Comparison of ENCODE assay signal across 8 cellular contexts in genomic region chr21:33491373-33492102, GRCh38. TPM values are rescaled to one million over a fixed set of nuclear protein-coding genes. Genes with fewer than 3 reads are reported as not detected.
DNase-seq lines count a peak whose midpoint lies in the region; ATAC-seq and TF ChIP-seq lines count a peak whose summit lies in the region.

Gene DNAJC28 (minus strand): TSS chr21:33491716. CDS start chr21:33489393, 2,323 bp downstream.

- intact Hi-C loops in Right ventricle myocardium superior (cut with DNase I), result no loop called here

- H3K79me2 ChIP-seq in parathyroid adenoma, result no peaks in the 10 kb centered on the region

- peak within 1 kb of the TSS; percentile 85 for H3K27ac ChIP-seq in parathyroid adenoma
- H3K27ac ChIP-seq in tibial nerve, result peak within 1 kb of the TSS; percentile 72 to 88 (median 82)

- peak within 1 kb of the TSS; percentile 94 for H3K4me2 ChIP-seq in parathyroid adenoma (ENCODE audit: low read length)

- H3K27me3 ChIP-seq in parathyroid adenoma (ENCODE audit: control insufficient read depth, insufficient read depth, low read length) (no peaks in the 10 kb centered on the region), tibial nerve (no peaks in the 10 kb centered on the region)

- H3K4me1 ChIP-seq in parathyroid adenoma, result no peaks in the 10 kb centered on the region
- peaks cover 0 to 12% (median 0%) of the 10 kb centered on the region in 4 donors for H3K4me1 ChIP-seq in tibial nerve

- TF ChIP-seq EP300 in tibial nerve (IDR thresholded peaks at IDR 0.05), result peak; percentile 60 to 78

- TF ChIP-seq POLR2A in GM10847 (IDR thresholded peaks at IDR 0.05; ENCODE audit: extremely low read depth, insufficient read length) (peak; percentile 37), tibial nerve (IDR thresholded peaks at IDR 0.05) (no peak)

- H3K4me3 ChIP-seq in parathyroid adenoma (ENCODE audit: low read depth, low read length), result peak within 1 kb of the TSS; percentile 96
- H3K4me3 ChIP-seq in tibial nerve, result peak within 1 kb of the TSS; percentile 53 to 76 (median 66)

- ATAC-seq in HG02623 (IDR thresholded peaks at IDR 0.05; ENCODE audit: unreplicated experiment) (peak; percentile 95), Right ventricle myocardium superior (ENCODE audit: poor library complexity) (peak; percentile 99)

- WGBS in tibial nerve, 2 donors, result 1% methylated on average over 41 to 48 of the region's 52 CpGs

- TF ChIP-seq CTCF in parathyroid adenoma (IDR thresholded peaks at IDR 0.05) (no peak), tibial nerve (IDR thresholded peaks at IDR 0.05) (peak in 1 of 5 experiments; percentile 12)

- peak within 1 kb of the TSS; percentile 53 for H3K9ac ChIP-seq in parathyroid adenoma

- H3K36me3 ChIP-seq in parathyroid adenoma (ENCODE audit: control insufficient read depth, insufficient read depth, low read length) (no peaks in the 10 kb centered on the region), tibial nerve (no peaks in the 10 kb centered on the region)

- H2AFZ ChIP-seq in parathyroid adenoma, result peak within 1 kb of the TSS; percentile 93

- no peaks in the 10 kb centered on the region for H3K9me3 ChIP-seq in parathyroid adenoma (ENCODE audit: control insufficient read depth, low read length)
- no peaks in the 10 kb centered on the region for H3K9me3 ChIP-seq in tibial nerve

- peak; percentile 95 for DNase-seq in NCI-H1092 treated with DMSO at 0.1 percent for 48 hours (lab: John Stamatoyannopoulos, UW)
- DNase-seq in SKM-1 treated with dmso at 0.1 percent for 144 hours (lab: John Stamatoyannopoulos, UW; ENCODE audit: unreplicated experiment), result peak; percentile 87
- DNase-seq in activated naive CD8-positive, alpha-beta T cell treated with anti-CD3 and anti-CD28 coated beads, Interleukin-2, amount 50 U/mL, for 16 hours (ENCODE audit: low read depth, low spot score), result peak; percentile 87
- peak; percentile 96 for DNase-seq in Right ventricle myocardium superior
- DNase-seq in tibial nerve (ENCODE audit: low spot score in 2 of 2), result peak; percentile 77 to 87

RNA-seq across cellular contexts. Expression of gene DNAJC28, which starts in this region (rescaled TPM):
- total RNA-seq in Right ventricle myocardium superior (5.7 TPM), tibial nerve (1 to 10 TPM in 3 of 4 donors, under 1 TPM in 1; 0.66 to 3.6 (median 1.7) TPM)

Comparison
In these comparisons a context has a peak if more than half of its experiments do, and no peak if none do; other contexts are left out.
1. Peak in every context shown above with its lines: DNase-seq, ATAC-seq, H3K4me3 ChIP-seq and H3K27ac ChIP-seq.